8 cellular contexts compared by ENCODE assay signal in the genomic region with DNA sequence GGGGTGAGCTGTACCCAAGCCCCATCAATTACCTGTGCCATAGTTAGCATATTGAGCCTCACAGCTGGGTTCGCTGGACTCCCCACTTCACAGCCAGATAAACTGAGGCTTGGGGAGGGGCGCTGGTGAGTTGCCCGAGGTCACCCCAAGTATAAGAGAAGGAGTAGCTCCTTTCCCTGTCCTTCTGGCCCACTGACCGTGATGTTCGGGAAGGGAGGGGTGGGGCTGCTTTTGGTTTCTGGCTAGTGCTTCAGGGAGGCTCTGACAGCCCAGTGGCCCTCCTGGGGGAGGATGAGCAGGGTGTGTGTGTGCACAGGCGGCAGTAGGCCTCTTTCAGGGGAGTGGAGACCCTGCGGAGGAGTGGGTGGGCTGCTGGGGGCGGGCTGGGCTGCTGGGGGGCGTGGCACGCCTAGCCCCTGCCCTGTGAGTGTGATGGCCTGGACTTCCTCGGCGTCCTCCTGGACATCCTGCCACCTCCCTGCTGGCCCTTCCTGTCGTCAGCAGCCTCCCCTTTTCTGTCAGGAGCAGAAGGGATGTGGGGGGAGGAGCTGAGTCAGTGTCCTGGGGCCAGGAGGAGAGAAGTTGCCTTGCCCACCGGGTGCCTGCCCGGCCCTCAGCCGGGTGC. TPM values are rescaled to one million over a fixed set of nuclear protein-coding genes. Genes with fewer than 3 reads are reported as not detected.
DNase-seq lines count a peak whose midpoint lies in the region; ATAC-seq and TF ChIP-seq lines count a peak whose summit lies in the region.

No MANE protein-coding gene starts in this region.

- no peaks in the 10 kb centered on the region for H3K27me3 ChIP-seq in heart right ventricle

- H3K9me3 Mint-ChIP-seq in activated CD4-positive, alpha-beta memory T cell treated with anti-CD3 and anti-CD28 coated beads, Interleukin-2, amount 10 ng/mL, durations not matched to agents 7 days and 5 days: no peaks in the 10 kb centered on the region

- peaks cover 53% of the 10 kb centered on the region for H3K4me1 Mint-ChIP-seq in activated CD4-positive, alpha-beta memory T cell treated with anti-CD3 and anti-CD28 coated beads, Interleukin-2, amount 10 ng/mL, durations not matched to agents 7 days and 5 days

- H3K4me3 ChIP-seq in HFF-Myc (replicated peaks; ENCODE audit: low read depth, low read length): peak overlapping the region; percentile 93
- H3K4me3 ChIP-seq in heart right ventricle: peak overlapping the region; percentile 70 to 99 (median 96)
- peak overlapping the region; percentile 81 for H3K4me3 ChIP-seq in retinal pigment epithelial cell (ENCODE audit: low read length)

- H3K9me3 ChIP-seq in heart right ventricle: no peaks in the 10 kb centered on the region

- H3K4me1 ChIP-seq in heart right ventricle: peaks cover 45 to 80% (median 71%) of the 10 kb centered on the region in 9 donors

- POLR2A ChIA-PET in activated CD4-positive, alpha-beta memory T cell treated with anti-CD3 and anti-CD28 coated beads, Interleukin-2, amount 10 ng/mL, durations not matched to agents 7 days and 5 days (lab: Charles Lee): interaction anchor here (1.0 to 1.8 kb wide), 6 partner anchors 9 to 115 kb away, joined by 3 to 8 read pairs (median 4); no protein-coding TSS in a partner anchor

- DNase-seq in HFF-Myc (ENCODE audit: extremely low read depth, low read depth) (no peak), heart right ventricle (peak in 1 of 2 donors; percentile 65), retinal pigment epithelial cell (ENCODE audit: low read depth) (no peak), NCI-H1417 (lab: John Stamatoyannopoulos, UW) (no peak), globus pallidus (ENCODE audit: low spot score) (no peak), NCI-H1092 (lab: John Stamatoyannopoulos, UW) (no peak)
- DNase-seq in activated CD4-positive, alpha-beta memory T cell treated with anti-CD3 and anti-CD28 coated beads, Interleukin-2, amount 10 ng/mL, durations not matched to agents 7 days and 5 days: no peak

- intact Hi-C loops in heart right ventricle (cut with DNase I): loop anchor here in 3 of 10 donors (5.0 kb wide), 3 partner anchors 55 to 70 kb away; partner anchors contain the start of genes LGALS1 (in 1 of the 3) and NOL12 (in 1 of the 3)

- CTCF ChIA-PET in activated CD4-positive, alpha-beta memory T cell treated with anti-CD3 and anti-CD28 coated beads, Interleukin-2, amount 10 ng/mL, durations not matched to agents 7 days and 5 days (lab: Charles Lee): interaction anchor here (1.0 kb wide), 1 partner anchor 138 kb away, joined by 3 read pairs; no protein-coding TSS in a partner anchor

- peaks cover 12% of the 10 kb centered on the region for H3K36me3 Mint-ChIP-seq in activated CD4-positive, alpha-beta memory T cell treated with anti-CD3 and anti-CD28 coated beads, Interleukin-2, amount 10 ng/mL, durations not matched to agents 7 days and 5 days (ENCODE audit: low read depth)

- peak overlapping the region; percentile 83 for H3K27ac Mint-ChIP-seq in activated CD4-positive, alpha-beta memory T cell treated with anti-CD3 and anti-CD28 coated beads, Interleukin-2, amount 10 ng/mL, durations not matched to agents 7 days and 5 days

- TF ChIP-seq CTCF in HFF-Myc (IDR thresholded peaks at IDR 0.05; ENCODE audit: low read depth, low read length, missing control alignments): no peak
- TF ChIP-seq CTCF in heart right ventricle (IDR thresholded peaks at IDR 0.05): no peak
- TF ChIP-seq CTCF in retinal pigment epithelial cell (conservative IDR thresholded peaks at IDR 0.05; ENCODE audit: low read depth, low read length): no peak

- no peaks in the 10 kb centered on the region for H3K27me3 Mint-ChIP-seq in activated CD4-positive, alpha-beta memory T cell treated with anti-CD3 and anti-CD28 coated beads, Interleukin-2, amount 10 ng/mL, durations not matched to agents 7 days and 5 days

- peaks cover 0 to 13% (median 0%) of the 10 kb centered on the region in 9 donors for H3K36me3 ChIP-seq in heart right ventricle

- H3K4me3 Mint-ChIP-seq in activated CD4-positive, alpha-beta memory T cell treated with anti-CD3 and anti-CD28 coated beads, Interleukin-2, amount 10 ng/mL, durations not matched to agents 7 days and 5 days: peak overlapping the region; percentile 89

- 6 to 8% methylated on average over 16 of the region's 16 CpGs for WGBS in heart right ventricle, 2 donors

- ATAC-seq in heart right ventricle (peak in 7 of 8 donors; percentile 2 to 44 (median 23)), GM21515 (IDR thresholded peaks at IDR 0.05; ENCODE audit: unreplicated experiment) (no peak)

- peak overlapping the region; percentile 98 to 100 (median 99) for H3K27ac ChIP-seq in heart right ventricle

RNA-seq across cellular contexts. Expression of gene TRIOBP, which starts 50.4 kb away (rescaled TPM):
- total RNA-seq in activated CD4-positive, alpha-beta memory T cell treated with anti-CD3 and anti-CD28 coated beads, Interleukin-2, amount 10 ng/mL, durations not matched to agents 7 days and 5 days: 10 to 100 TPM; 40.9 to 42.7 TPM
- total RNA-seq in heart right ventricle: 100 to 1,000 TPM in 1 of 10 donors, 10 to 100 TPM in 9; 63.2 to 115 (median 82.4) TPM
- 10 to 100 TPM; 34.7 to 94.1 TPM for polyA plus RNA-seq in heart right ventricle
